1 cellular context compared by ENCODE assay signal in the genomic region with DNA sequence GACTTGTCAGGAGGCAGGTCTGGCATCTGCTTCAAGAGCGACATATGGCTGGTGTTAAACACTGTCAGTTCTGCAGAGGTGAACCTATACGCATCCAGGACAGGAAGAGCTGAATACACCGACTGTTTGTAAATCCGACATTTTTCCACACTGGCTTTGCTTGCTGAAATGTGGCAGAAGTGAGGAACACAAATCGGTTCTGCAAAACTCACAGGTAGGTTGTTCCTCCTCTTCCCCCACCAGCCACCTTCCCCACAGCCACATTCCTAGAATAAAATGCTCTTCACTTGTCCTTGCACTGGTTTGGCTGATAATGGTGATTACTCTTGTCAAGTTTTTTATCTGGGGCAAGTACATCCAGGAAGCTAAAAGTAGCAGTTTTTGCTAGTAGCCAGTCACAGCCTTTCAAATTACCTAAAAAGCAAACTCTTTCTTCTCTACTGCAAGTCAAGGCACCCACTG.
TF ChIP-seq lines count a peak whose summit lies in the region.

No MANE protein-coding gene starts in this region.

TF ChIP-seq in K562, 482 proteins besides CTCF, POLR2A, EP300 and RAD21 (continued from another document and continues in another):
- TF ChIP-seq YY1 (IDR thresholded peaks at IDR 0.05; ENCODE audit: borderline replicate concordance in 1 of 3, control insufficient read depth in 1 of 3, extremely low read depth in 1 of 3, insufficient read depth in 3 of 3, insufficient read length in 1 of 3, insufficient replicate concordance in 2 of 3, low read depth in 1 of 3, low read length in 2 of 3) (peak in 1 of 3 experiments; percentile 45), PYGO2 (tag; IDR thresholded peaks at IDR 0.05) (0 out of 2 replicates have a peak, but pooled peaks have one; percentile 11), HNRNPH1 (optimal IDR thresholded peaks at IDR 0.05; ENCODE audit: low read depth, low read length) (no peak), PTTG1 (tag; IDR thresholded peaks at IDR 0.05; ENCODE audit: low read depth) (0 out of 2 replicates have a peak, but pooled peaks have one; percentile 38), RFX1 (IDR thresholded peaks at IDR 0.05) (no peak), MEIS2 (IDR thresholded peaks at IDR 0.05; ENCODE audit: partially characterized antibody) (peak; percentile 3), ZNF175 (CRISPR knock-in tag; IDR thresholded peaks at IDR 0.05; ENCODE audit: low read depth) (peak; percentile 89), MTA3 (IDR thresholded peaks at IDR 0.05; ENCODE audit: borderline replicate concordance) (peak; percentile 43; the same call in 1 of the 2 replicates), CHD4 (IDR thresholded peaks at IDR 0.05; ENCODE audit: insufficient read depth, insufficient replicate concordance, low read depth, low read length, poor library complexity, severe bottlenecking) (no peak), ZNF436 (CRISPR knock-in tag; IDR thresholded peaks at IDR 0.05) (no peak), ZNF174 (CRISPR knock-in tag; IDR thresholded peaks at IDR 0.05) (no peak), ELF2 (CRISPR knock-in tag; IDR thresholded peaks at IDR 0.05) (0 out of 2 replicates have a peak, but pooled peaks have one; percentile 52), CCAR2 (IDR thresholded peaks at IDR 0.05; ENCODE audit: low read depth, low read length) (no peak), NR2C2 (CRISPR knock-in tag; IDR thresholded peaks at IDR 0.05) (no peak), NR2C2 (tag; IDR thresholded peaks at IDR 0.05) (no peak), ELF4 (CRISPR knock-in tag; IDR thresholded peaks at IDR 0.05) (no peak), ZNF232 (CRISPR knock-in tag; IDR thresholded peaks at IDR 0.05) (no peak), KAT8 (IDR thresholded peaks at IDR 0.05; ENCODE audit: low read depth) (no peak), NR4A1 (CRISPR knock-in tag; IDR thresholded peaks at IDR 0.05) (0 out of 2 replicates have a peak, but pooled peaks have one; percentile 2), NR4A1 (tag; IDR thresholded peaks at IDR 0.05) (no peak), MED1 (CRISPR knock-in tag; IDR thresholded peaks at IDR 0.05; ENCODE audit: borderline replicate concordance) (no peak), KDM1A (IDR thresholded peaks at IDR 0.05) (peak in 1 of 2 experiments; percentile 67; a peak in 2 of 4 replicates), BRD9 (IDR thresholded peaks at IDR 0.05; ENCODE audit: low read depth, partially characterized antibody) (peak; percentile 47), HNRNPK (IDR thresholded peaks at IDR 0.05; ENCODE audit: low read depth, low read length, poor library complexity, severe bottlenecking) (no peak), WHSC1 (IDR thresholded peaks at IDR 0.05; ENCODE audit: low read length) (peak; percentile 88), ARID1B (IDR thresholded peaks at IDR 0.05) (peak; percentile 52; the same call in 1 of the 2 replicates), MAZ (CRISPR knock-in tag; conservative IDR thresholded peaks at IDR 0.05 in 1 of 2, IDR thresholded peaks at IDR 0.05 in 1 of 2) (peak in 1 of 2 experiments; percentile 35; a peak in 1 of 4 replicates), SUPT5H (IDR thresholded peaks at IDR 0.05) (0 out of 2 replicates have a peak, but pooled peaks have one; percentile 5), SAFB2 (IDR thresholded peaks at IDR 0.05; ENCODE audit: borderline replicate concordance, low read depth, low read length, severe bottlenecking) (no peak), NFXL1 (CRISPR knock-in tag; IDR thresholded peaks at IDR 0.05) (no peak)
- TF ChIP-seq, protein P1, sequence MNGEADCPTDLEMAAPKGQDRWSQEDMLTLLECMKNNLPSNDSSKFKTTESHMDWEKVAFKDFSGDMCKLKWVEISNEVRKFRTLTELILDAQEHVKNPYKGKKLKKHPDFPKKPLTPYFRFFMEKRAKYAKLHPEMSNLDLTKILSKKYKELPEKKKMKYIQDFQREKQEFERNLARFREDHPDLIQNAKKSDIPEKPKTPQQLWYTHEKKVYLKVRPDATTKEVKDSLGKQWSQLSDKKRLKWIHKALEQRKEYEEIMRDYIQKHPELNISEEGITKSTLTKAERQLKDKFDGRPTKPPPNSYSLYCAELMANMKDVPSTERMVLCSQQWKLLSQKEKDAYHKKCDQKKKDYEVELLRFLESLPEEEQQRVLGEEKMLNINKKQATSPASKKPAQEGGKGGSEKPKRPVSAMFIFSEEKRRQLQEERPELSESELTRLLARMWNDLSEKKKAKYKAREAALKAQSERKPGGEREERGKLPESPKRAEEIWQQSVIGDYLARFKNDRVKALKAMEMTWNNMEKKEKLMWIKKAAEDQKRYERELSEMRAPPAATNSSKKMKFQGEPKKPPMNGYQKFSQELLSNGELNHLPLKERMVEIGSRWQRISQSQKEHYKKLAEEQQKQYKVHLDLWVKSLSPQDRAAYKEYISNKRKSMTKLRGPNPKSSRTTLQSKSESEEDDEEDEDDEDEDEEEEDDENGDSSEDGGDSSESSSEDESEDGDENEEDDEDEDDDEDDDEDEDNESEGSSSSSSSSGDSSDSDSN (IDR thresholded peaks at IDR 0.05; ENCODE audit: borderline replicate concordance in 1 of 2, low read depth in 2 of 2, low read length in 2 of 2) = no peak
- TF ChIP-seq, protein P2, sequence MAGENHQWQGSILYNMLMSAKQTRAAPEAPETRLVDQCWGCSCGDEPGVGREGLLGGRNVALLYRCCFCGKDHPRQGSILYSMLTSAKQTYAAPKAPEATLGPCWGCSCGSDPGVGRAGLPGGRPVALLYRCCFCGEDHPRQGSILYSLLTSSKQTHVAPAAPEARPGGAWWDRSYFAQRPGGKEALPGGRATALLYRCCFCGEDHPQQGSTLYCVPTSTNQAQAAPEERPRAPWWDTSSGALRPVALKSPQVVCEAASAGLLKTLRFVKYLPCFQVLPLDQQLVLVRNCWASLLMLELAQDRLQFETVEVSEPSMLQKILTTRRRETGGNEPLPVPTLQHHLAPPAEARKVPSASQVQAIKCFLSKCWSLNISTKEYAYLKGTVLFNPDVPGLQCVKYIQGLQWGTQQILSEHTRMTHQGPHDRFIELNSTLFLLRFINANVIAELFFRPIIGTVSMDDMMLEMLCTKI (IDR thresholded peaks at IDR 0.05; ENCODE audit: partially characterized antibody) = no peak
- TF ChIP-seq, protein P3, sequence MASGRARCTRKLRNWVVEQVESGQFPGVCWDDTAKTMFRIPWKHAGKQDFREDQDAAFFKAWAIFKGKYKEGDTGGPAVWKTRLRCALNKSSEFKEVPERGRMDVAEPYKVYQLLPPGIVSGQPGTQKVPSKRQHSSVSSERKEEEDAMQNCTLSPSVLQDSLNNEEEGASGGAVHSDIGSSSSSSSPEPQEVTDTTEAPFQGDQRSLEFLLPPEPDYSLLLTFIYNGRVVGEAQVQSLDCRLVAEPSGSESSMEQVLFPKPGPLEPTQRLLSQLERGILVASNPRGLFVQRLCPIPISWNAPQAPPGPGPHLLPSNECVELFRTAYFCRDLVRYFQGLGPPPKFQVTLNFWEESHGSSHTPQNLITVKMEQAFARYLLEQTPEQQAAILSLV (tag; IDR thresholded peaks at IDR 0.05) = no peak
- TF ChIP-seq, protein P4, sequence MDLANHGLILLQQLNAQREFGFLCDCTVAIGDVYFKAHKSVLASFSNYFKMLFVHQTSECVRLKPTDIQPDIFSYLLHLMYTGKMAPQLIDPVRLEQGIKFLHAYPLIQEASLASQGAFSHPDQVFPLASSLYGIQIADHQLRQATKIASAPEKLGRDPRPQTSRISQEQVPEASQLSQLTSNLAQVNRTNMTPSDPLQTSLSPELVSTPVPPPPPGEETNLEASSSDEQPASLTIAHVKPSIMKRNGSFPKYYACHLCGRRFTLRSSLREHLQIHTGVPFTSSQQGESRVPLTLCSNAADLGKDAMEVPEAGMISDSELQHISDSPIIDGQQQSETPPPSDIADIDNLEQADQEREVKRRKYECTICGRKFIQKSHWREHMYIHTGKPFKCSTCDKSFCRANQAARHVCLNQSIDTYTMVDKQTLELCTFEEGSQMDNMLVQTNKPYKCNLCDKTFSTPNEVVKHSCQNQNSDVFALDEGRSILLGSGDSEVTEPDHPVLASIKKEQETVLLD (IDR thresholded peaks at IDR 0.05) = peak; percentile 20; the same call in 1 of the 2 replicates
- TF ChIP-seq, protein P5, sequence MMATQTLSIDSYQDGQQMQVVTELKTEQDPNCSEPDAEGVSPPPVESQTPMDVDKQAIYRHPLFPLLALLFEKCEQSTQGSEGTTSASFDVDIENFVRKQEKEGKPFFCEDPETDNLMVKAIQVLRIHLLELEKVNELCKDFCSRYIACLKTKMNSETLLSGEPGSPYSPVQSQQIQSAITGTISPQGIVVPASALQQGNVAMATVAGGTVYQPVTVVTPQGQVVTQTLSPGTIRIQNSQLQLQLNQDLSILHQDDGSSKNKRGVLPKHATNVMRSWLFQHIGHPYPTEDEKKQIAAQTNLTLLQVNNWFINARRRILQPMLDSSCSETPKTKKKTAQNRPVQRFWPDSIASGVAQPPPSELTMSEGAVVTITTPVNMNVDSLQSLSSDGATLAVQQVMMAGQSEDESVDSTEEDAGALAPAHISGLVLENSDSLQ (IDR thresholded peaks at IDR 0.05) = peak; percentile 53
- TF ChIP-seq, protein P6, sequence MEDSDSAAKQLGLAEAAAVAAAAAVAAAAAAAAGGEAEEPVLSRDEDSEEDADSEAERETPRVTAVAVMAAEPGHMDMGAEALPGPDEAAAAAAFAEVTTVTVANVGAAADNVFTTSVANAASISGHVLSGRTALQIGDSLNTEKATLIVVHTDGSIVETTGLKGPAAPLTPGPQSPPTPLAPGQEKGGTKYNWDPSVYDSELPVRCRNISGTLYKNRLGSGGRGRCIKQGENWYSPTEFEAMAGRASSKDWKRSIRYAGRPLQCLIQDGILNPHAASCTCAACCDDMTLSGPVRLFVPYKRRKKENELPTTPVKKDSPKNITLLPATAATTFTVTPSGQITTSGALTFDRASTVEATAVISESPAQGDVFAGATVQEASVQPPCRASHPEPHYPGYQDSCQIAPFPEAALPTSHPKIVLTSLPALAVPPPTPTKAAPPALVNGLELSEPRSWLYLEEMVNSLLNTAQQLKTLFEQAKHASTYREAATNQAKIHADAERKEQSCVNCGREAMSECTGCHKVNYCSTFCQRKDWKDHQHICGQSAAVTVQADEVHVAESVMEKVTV (CRISPR knock-in tag; IDR thresholded peaks at IDR 0.05) = no peak
- TF ChIP-seq, protein P7, sequence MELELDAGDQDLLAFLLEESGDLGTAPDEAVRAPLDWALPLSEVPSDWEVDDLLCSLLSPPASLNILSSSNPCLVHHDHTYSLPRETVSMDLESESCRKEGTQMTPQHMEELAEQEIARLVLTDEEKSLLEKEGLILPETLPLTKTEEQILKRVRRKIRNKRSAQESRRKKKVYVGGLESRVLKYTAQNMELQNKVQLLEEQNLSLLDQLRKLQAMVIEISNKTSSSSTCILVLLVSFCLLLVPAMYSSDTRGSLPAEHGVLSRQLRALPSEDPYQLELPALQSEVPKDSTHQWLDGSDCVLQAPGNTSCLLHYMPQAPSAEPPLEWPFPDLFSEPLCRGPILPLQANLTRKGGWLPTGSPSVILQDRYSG (tag; conservative IDR thresholded peaks at IDR 0.05; ENCODE audit: low read depth) = 0 out of 2 replicates have a peak, but pooled peaks have one; percentile 19
- TF ChIP-seq, protein P8, sequence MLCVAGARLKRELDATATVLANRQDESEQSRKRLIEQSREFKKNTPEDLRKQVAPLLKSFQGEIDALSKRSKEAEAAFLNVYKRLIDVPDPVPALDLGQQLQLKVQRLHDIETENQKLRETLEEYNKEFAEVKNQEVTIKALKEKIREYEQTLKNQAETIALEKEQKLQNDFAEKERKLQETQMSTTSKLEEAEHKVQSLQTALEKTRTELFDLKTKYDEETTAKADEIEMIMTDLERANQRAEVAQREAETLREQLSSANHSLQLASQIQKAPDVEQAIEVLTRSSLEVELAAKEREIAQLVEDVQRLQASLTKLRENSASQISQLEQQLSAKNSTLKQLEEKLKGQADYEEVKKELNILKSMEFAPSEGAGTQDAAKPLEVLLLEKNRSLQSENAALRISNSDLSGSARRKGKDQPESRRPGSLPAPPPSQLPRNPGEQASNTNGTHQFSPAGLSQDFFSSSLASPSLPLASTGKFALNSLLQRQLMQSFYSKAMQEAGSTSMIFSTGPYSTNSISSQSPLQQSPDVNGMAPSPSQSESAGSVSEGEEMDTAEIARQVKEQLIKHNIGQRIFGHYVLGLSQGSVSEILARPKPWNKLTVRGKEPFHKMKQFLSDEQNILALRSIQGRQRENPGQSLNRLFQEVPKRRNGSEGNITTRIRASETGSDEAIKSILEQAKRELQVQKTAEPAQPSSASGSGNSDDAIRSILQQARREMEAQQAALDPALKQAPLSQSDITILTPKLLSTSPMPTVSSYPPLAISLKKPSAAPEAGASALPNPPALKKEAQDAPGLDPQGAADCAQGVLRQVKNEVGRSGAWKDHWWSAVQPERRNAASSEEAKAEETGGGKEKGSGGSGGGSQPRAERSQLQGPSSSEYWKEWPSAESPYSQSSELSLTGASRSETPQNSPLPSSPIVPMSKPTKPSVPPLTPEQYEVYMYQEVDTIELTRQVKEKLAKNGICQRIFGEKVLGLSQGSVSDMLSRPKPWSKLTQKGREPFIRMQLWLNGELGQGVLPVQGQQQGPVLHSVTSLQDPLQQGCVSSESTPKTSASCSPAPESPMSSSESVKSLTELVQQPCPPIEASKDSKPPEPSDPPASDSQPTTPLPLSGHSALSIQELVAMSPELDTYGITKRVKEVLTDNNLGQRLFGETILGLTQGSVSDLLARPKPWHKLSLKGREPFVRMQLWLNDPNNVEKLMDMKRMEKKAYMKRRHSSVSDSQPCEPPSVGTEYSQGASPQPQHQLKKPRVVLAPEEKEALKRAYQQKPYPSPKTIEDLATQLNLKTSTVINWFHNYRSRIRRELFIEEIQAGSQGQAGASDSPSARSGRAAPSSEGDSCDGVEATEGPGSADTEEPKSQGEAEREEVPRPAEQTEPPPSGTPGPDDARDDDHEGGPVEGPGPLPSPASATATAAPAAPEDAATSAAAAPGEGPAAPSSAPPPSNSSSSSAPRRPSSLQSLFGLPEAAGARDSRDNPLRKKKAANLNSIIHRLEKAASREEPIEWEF (CRISPR knock-in tag; IDR thresholded peaks at IDR 0.05) = no peak; the same call in 1 of the 2 replicates
- TF ChIP-seq, protein P9, sequence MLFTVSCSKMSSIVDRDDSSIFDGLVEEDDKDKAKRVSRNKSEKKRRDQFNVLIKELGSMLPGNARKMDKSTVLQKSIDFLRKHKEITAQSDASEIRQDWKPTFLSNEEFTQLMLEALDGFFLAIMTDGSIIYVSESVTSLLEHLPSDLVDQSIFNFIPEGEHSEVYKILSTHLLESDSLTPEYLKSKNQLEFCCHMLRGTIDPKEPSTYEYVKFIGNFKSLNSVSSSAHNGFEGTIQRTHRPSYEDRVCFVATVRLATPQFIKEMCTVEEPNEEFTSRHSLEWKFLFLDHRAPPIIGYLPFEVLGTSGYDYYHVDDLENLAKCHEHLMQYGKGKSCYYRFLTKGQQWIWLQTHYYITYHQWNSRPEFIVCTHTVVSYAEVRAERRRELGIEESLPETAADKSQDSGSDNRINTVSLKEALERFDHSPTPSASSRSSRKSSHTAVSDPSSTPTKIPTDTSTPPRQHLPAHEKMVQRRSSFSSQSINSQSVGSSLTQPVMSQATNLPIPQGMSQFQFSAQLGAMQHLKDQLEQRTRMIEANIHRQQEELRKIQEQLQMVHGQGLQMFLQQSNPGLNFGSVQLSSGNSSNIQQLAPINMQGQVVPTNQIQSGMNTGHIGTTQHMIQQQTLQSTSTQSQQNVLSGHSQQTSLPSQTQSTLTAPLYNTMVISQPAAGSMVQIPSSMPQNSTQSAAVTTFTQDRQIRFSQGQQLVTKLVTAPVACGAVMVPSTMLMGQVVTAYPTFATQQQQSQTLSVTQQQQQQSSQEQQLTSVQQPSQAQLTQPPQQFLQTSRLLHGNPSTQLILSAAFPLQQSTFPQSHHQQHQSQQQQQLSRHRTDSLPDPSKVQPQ (CRISPR knock-in tag; IDR thresholded peaks at IDR 0.05; ENCODE audit: borderline replicate concordance) = no peak
- TF ChIP-seq, protein P10, sequence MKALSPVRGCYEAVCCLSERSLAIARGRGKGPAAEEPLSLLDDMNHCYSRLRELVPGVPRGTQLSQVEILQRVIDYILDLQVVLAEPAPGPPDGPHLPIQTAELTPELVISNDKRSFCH (CRISPR knock-in tag; IDR thresholded peaks at IDR 0.05) = no peak
- TF ChIP-seq, protein P10 (tag; IDR thresholded peaks at IDR 0.05) = peak; percentile 92
